Comparison of ENCODE assay signal across 9 cellular contexts in genomic region chr12:24379493-24379892, GRCh38.
"Had no signal": no experiment of that assay in that cellular context is flagged by ENCODE, and none has a peak within 500 bp of the region (broad histone marks: within the 10 kb centered on the region; RNA-seq: fewer than 3 reads in every experiment).

No MANE protein-coding gene starts in this region.

- H3K36me3 ChIP-seq: pancreas, transverse colon had no signal

- H3K27me3 ChIP-seq: pancreas, transverse colon had no signal

- H3K4me3 ChIP-seq: pancreas, transverse colon had no signal

- H3K27me3 Mint-ChIP-seq: activated naive CD4-positive, alpha-beta T cell treated with anti-CD3 and anti-CD28 coated beads, Interleukin-2, amount 10 ng/mL, durations not matched to agents 7 days and 5 days; central memory CD8-positive, alpha-beta T cell had no signal

- H3K4me1 Mint-ChIP-seq: activated naive CD4-positive, alpha-beta T cell treated with anti-CD3 and anti-CD28 coated beads, Interleukin-2, amount 10 ng/mL, durations not matched to agents 7 days and 5 days; central memory CD8-positive, alpha-beta T cell had no signal

- H3K9me3 ChIP-seq: pancreas, transverse colon had no signal

- H3K27ac Mint-ChIP-seq: activated naive CD4-positive, alpha-beta T cell treated with anti-CD3 and anti-CD28 coated beads, Interleukin-2, amount 10 ng/mL, durations not matched to agents 7 days and 5 days; activated T-helper 2 cell treated with anti-CD3 and anti-CD28 coated beads, Interferon-gamma antibody, Interleukin-2, Interleukin-4, amounts not matched to agents 10 μg/mL and 5 μg/mL and 100 μg/mL, durations not matched to agents 14 hours and 24 hours and 36 hours had no signal

- H3K27ac ChIP-seq: pancreas had no signal

- H3K4me1 ChIP-seq: pancreas had no signal

- H3K4me3 Mint-ChIP-seq: activated naive CD4-positive, alpha-beta T cell treated with anti-CD3 and anti-CD28 coated beads, Interleukin-2, amount 10 ng/mL, durations not matched to agents 7 days and 5 days; central memory CD8-positive, alpha-beta T cell had no signal

- DNase-seq: activated naive CD4-positive, alpha-beta T cell treated with anti-CD3 and anti-CD28 coated beads, Interleukin-2, amount 10 ng/mL, durations not matched to agents 7 days and 5 days; glutamatergic neuron; mammary epithelial cell; pancreas; stimulated activated CD4-positive, alpha-beta T cell treated with anti-CD3 and anti-CD28 coated beads, Interleukin-4, amount 100 ng/mL, for 1 hour; T-helper 2 cell; transverse colon had no signal

- H3K36me3 Mint-ChIP-seq: activated naive CD4-positive, alpha-beta T cell treated with anti-CD3 and anti-CD28 coated beads, Interleukin-2, amount 10 ng/mL, durations not matched to agents 7 days and 5 days had no signal
